ENCODE assay signal across 18 cellular contexts in the genomic region with DNA sequence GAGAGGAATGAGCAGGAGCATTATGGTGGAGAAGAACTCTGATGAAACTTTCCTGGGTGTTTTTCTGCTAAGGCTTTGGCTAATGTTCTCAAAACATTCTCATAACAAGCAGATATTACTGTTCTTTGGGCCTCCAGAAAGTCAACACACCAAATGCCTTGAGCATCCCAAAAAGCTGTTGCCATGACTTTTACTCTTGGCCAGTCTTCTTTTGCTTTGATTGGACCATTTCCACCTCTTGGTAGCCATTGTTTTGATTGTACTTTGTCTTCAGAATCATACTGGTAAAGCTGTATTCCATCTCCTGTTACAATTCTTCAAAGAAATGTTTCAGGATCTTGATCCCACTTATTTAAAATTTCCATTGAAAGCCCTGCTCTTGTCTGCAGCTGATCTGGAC.
"Had no signal": no experiment of that assay in that cellular context is flagged by ENCODE, and none has a peak within 500 bp of the region (broad histone marks: within the 10 kb centered on the region; RNA-seq: fewer than 3 reads in every experiment).

No MANE protein-coding gene starts in this region.

- H3K36me3 ChIP-seq: ovary, thyroid gland, vagina had no signal

- H3K27me3 ChIP-seq: esophagus squamous epithelium, heart left ventricle, neutrophil, ovary, suprapubic skin, thyroid gland, upper lobe of left lung, vagina had no signal

- H3K4me3 ChIP-seq: esophagus squamous epithelium, heart left ventricle, lung, ovary, suprapubic skin, thyroid gland, upper lobe of left lung, vagina had no signal

- DNase-seq: esophagus squamous epithelium; heart left ventricle; hippocampal formation; left colon; left ventricle myocardium superior; mesenchymal stem cell; naive thymus-derived CD8-positive, alpha-beta T cell; ovary; right cardiac atrium; stimulated activated CD4-positive, alpha-beta T cell treated with anti-CD3 and anti-CD28 coated beads, Interleukin-2, amount 100 ng/mL, for 24 hours; stimulated activated CD4-positive, alpha-beta T cell treated with anti-CD3 and anti-CD28 coated beads, Interleukin-4, amount 100 ng/mL, for 4 hours; stimulated activated naive CD4-positive, alpha-beta T cell; thyroid gland; upper lobe of left lung had no signal

- H3K9me3 ChIP-seq: esophagus squamous epithelium, heart left ventricle, neutrophil, ovary, suprapubic skin, thyroid gland, upper lobe of left lung, vagina had no signal

- H3K27ac ChIP-seq: esophagus squamous epithelium, heart left ventricle, neutrophil, ovary, suprapubic skin, thyroid gland, upper lobe of left lung, vagina had no signal

- H3K4me1 ChIP-seq: esophagus squamous epithelium, suprapubic skin, thyroid gland, upper lobe of left lung, vagina had no signal

- ATAC-seq: heart left ventricle; left colon; left ventricle myocardium superior; naive thymus-derived CD8-positive, alpha-beta T cell; right cardiac atrium had no signal
